Comparison of ENCODE assay signal across 29 cellular contexts in the genomic region with DNA sequence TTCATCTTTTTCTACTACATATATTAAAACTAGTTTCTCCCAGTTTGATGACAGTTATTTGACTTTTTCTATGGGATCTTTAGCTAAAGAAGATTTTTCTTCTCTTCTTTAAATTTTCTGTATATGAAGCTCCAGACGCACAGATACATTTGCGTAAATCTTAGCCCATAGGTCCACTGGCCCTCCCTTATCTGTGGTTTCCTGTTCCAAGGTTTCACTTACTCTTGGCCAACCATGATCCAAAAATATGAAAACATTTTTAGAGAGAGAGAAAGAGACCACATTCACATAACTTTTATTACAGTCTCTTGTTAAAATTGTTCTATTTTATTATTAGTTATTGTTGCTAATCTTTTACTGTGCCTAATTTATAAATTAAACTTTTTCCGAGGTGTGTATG.
DNase-seq lines count a peak whose midpoint lies in the region; ATAC-seq, FAIRE-seq and TF ChIP-seq lines count a peak whose summit lies in the region.
"Had no signal": no experiment of that assay in that cellular context is flagged by ENCODE, and none has a peak within 500 bp of the region (broad histone marks: within the 10 kb centered on the region; RNA-seq: fewer than 3 reads in every experiment).

No MANE protein-coding gene starts in this region.

- intact Hi-C loops in kidney (cut with DNase I): no loop called here
- intact Hi-C loops in tibial artery (cut with DNase I; ENCODE audit: low total_unique reads): no loop called here
- intact Hi-C loops in right cardiac atrium (cut with DNase I): no loop called here

- H3K4me3 ChIP-seq in kidney (ENCODE audit: low read length in 2 of 2): no peak overlapping the region
- H3K4me3 ChIP-seq in tibial artery: no peak overlapping the region
- no peak overlapping the region for H3K4me3 ChIP-seq in right cardiac atrium (ENCODE audit: low read length)
- H3K4me3 ChIP-seq: BLaER1, GM12878, HAP-1, SJCRH30 had no signal

- H3K4me1 ChIP-seq in kidney (ENCODE audit: control insufficient read depth in 1 of 2, insufficient read depth in 1 of 2, low read depth in 1 of 2, low read length in 2 of 2) (peaks cover 0 to 3% of the 10 kb centered on the region in 2 donors), tibial artery (peaks cover 0 to 5% (median 0%) of the 10 kb centered on the region in 4 donors), right cardiac atrium (ENCODE audit: control insufficient read depth, insufficient read depth, low read length) (peaks cover 3% of the 10 kb centered on the region)
- H3K4me1 ChIP-seq: BLaER1, Caco-2, HAP-1 had no signal

- no peak for ATAC-seq in right cardiac atrium
- ATAC-seq: GM12878, HepG2, SK-N-SH treated with all-trans-retinoic acid at 6 μM for 48 hours, T-cell had no signal

- FAIRE-seq in kidney (lab: Jason Lieb, UNC): peak; percentile 8
- FAIRE-seq: A204.1, G401.6, GM12878, HepG2, RCC 7860 had no signal

- H3K27me3 ChIP-seq in tibial artery (no peaks in the 10 kb centered on the region), right cardiac atrium (ENCODE audit: control insufficient read depth, insufficient read depth) (no peaks in the 10 kb centered on the region)
- H3K27me3 ChIP-seq: BLaER1, SJCRH30 had no signal

- H3K27ac ChIP-seq in kidney (ENCODE audit: low read depth in 2 of 2, low read length in 2 of 2): no peak overlapping the region
- H3K27ac ChIP-seq in tibial artery: no peak overlapping the region
- no peak overlapping the region for H3K27ac ChIP-seq in right cardiac atrium (ENCODE audit: low read length)
- H3K27ac ChIP-seq: BLaER1, SJCRH30 had no signal

- DNase-seq in Kasumi-1 (lab: John Stamatoyannopoulos, UW) (peak; percentile 20 to 36), MV-4-11 (lab: John Stamatoyannopoulos, UW) (peak; percentile 76), amniotic epithelial cell (ENCODE audit: low read depth) (peak; percentile 53), kidney (no peak), KG1 (lab: John Stamatoyannopoulos, UW) (no peak), tibial artery (no peak), right cardiac atrium (no peak)
- DNase-seq: Caco-2; CD4-positive, alpha-beta memory T cell; GOT3; HFFc6; NCI-H1092; NCI-H1417 treated with DMSO at 0.1 percent for 48 hours; NCI-H1694 treated with DMSO at 0.1 percent for 48 hours; NCI-H2081; NCI-H2171; NCI-H524; NCI-H82; NK-92 treated with Interleukin-12 subunit alpha and Interleukin-12 subunit beta, amount 100 ng/mL, for 24 hours; SJCRH30; T-cell had no signal

- H3K9ac ChIP-seq in kidney (ENCODE audit: low read length in 2 of 2): no peak overlapping the region
- H3K9ac ChIP-seq: BLaER1 had no signal

- H3K9me3 ChIP-seq in kidney (ENCODE audit: control insufficient read depth in 1 of 2, low read length in 2 of 2) (no peaks in the 10 kb centered on the region), tibial artery (no peaks in the 10 kb centered on the region), right cardiac atrium (ENCODE audit: control insufficient read depth, low read length) (no peaks in the 10 kb centered on the region)
- H3K9me3 ChIP-seq: BLaER1, Caco-2, HAP-1, SJCRH30 had no signal

- TF ChIP-seq CTCF in kidney (IDR thresholded peaks at IDR 0.05; ENCODE audit: borderline replicate concordance, extremely low read depth, insufficient read depth): no peak
- no peak for TF ChIP-seq CTCF in tibial artery (IDR thresholded peaks at IDR 0.05)

- WGBS in right cardiac atrium: 56% methylated on average over 3 of the region's 3 CpGs

- no peaks in the 10 kb centered on the region for H3K36me3 ChIP-seq in kidney (ENCODE audit: control insufficient read depth in 1 of 2, insufficient read depth in 2 of 2, low read length in 2 of 2)
- no peaks in the 10 kb centered on the region for H3K36me3 ChIP-seq in tibial artery
- H3K36me3 ChIP-seq: BLaER1, HAP-1, SJCRH30 had no signal

Comparison
In these comparisons a context has a peak if more than half of its experiments do, and no peak if none do; other contexts are left out.
1. DNase-seq: peak in Kasumi-1 (2 of 2), MV-4-11 (single experiment) and amniotic epithelial cell (single experiment); none in kidney (single experiment), KG1 (single experiment), tibial artery (0 of 2) and right cardiac atrium (0 of 3).